Comparison of ENCODE assay signal across 1 cellular context in the genomic region with DNA sequence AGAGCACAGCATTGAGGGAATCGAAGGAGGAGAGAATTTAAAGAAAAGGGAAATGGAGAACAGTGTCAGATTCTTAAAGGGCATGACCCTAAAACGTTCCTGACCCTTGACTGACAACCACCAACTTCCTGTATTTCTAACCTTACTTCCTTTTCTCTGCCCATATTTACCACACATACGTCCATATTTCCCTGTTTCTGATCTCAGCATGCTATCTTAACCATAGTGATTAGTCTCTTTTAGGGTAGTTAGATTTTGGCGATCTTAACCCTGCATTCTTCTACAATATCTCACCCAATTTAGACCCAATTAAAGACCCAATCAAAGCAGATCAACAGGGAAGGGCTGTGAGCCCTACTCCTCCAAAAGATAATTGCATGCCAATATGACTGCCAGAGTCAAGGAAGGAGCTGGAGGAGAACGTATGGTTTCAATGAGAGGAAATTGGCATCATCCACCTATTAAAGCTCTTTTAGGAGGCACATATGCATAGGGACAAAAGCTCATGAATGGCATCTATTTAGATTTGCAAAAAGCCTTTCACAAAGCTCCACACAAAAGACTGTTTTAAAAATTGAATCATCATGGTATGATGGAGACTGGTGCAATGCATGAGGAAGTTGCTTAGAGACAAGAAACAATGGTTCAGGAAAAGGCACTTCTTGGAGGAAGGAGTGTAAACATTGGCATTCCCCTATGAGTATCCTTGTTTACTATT.
TF ChIP-seq lines count a peak whose summit lies in the region.

No MANE protein-coding gene starts in this region.

TF ChIP-seq in HepG2, 621 proteins besides CTCF, POLR2A, EP300 and RAD21 (continued from another document):
- TF ChIP-seq, protein P1, sequence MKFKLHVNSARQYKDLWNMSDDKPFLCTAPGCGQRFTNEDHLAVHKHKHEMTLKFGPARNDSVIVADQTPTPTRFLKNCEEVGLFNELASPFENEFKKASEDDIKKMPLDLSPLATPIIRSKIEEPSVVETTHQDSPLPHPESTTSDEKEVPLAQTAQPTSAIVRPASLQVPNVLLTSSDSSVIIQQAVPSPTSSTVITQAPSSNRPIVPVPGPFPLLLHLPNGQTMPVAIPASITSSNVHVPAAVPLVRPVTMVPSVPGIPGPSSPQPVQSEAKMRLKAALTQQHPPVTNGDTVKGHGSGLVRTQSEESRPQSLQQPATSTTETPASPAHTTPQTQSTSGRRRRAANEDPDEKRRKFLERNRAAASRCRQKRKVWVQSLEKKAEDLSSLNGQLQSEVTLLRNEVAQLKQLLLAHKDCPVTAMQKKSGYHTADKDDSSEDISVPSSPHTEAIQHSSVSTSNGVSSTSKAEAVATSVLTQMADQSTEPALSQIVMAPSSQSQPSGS (CRISPR knock-in tag; IDR thresholded peaks at IDR 0.05): no peak
- no peak for TF ChIP-seq SETDB1 (CRISPR knock-in tag; IDR thresholded peaks at IDR 0.05; ENCODE audit: borderline replicate concordance)
- no peak for TF ChIP-seq ZBTB7A (CRISPR knock-in tag; IDR thresholded peaks at IDR 0.05)
- no peak for TF ChIP-seq IRF9 (CRISPR knock-in tag; IDR thresholded peaks at IDR 0.05; ENCODE audit: borderline replicate concordance)
- no peak for TF ChIP-seq ZNF121 (CRISPR knock-in tag; IDR thresholded peaks at IDR 0.05)
- TF ChIP-seq, protein P2, sequence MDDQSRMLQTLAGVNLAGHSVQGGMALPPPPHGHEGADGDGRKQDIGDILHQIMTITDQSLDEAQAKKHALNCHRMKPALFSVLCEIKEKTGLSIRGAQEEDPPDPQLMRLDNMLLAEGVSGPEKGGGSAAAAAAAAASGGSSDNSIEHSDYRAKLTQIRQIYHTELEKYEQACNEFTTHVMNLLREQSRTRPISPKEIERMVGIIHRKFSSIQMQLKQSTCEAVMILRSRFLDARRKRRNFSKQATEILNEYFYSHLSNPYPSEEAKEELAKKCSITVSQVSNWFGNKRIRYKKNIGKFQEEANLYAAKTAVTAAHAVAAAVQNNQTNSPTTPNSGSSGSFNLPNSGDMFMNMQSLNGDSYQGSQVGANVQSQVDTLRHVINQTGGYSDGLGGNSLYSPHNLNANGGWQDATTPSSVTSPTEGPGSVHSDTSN (CRISPR knock-in tag; IDR thresholded peaks at IDR 0.05; ENCODE audit: borderline replicate concordance): no peak
- TF ChIP-seq PRMT3 (CRISPR knock-in tag; IDR thresholded peaks at IDR 0.05; ENCODE audit: borderline replicate concordance, low read depth): no peak
- TF ChIP-seq NCOA1 (CRISPR knock-in tag; IDR thresholded peaks at IDR 0.05): no peak
- TF ChIP-seq SIN3A (IDR thresholded peaks at IDR 0.05; ENCODE audit: borderline replicate concordance, low read depth, low read length): no peak
- TF ChIP-seq, protein P3, sequence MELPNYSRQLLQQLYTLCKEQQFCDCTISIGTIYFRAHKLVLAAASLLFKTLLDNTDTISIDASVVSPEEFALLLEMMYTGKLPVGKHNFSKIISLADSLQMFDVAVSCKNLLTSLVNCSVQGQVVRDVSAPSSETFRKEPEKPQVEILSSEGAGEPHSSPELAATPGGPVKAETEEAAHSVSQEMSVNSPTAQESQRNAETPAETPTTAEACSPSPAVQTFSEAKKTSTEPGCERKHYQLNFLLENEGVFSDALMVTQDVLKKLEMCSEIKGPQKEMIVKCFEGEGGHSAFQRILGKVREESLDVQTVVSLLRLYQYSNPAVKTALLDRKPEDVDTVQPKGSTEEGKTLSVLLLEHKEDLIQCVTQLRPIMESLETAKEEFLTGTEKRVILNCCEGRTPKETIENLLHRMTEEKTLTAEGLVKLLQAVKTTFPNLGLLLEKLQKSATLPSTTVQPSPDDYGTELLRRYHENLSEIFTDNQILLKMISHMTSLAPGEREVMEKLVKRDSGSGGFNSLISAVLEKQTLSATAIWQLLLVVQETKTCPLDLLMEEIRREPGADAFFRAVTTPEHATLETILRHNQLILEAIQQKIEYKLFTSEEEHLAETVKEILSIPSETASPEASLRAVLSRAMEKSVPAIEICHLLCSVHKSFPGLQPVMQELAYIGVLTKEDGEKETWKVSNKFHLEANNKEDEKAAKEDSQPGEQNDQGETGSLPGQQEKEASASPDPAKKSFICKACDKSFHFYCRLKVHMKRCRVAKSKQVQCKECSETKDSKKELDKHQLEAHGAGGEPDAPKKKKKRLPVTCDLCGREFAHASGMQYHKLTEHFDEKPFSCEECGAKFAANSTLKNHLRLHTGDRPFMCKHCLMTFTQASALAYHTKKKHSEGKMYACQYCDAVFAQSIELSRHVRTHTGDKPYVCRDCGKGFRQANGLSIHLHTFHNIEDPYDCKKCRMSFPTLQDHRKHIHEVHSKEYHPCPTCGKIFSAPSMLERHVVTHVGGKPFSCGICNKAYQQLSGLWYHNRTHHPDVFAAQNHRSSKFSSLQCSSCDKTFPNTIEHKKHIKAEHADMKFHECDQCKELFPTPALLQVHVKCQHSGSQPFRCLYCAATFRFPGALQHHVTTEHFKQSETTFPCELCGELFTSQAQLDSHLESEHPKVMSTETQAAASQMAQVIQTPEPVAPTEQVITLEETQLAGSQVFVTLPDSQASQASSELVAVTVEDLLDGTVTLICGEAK (IDR thresholded peaks at IDR 0.05): no peak
- TF ChIP-seq, protein P3 (CRISPR knock-in tag; IDR thresholded peaks at IDR 0.05): no peak
- TF ChIP-seq ZBTB7B (CRISPR knock-in tag; IDR thresholded peaks at IDR 0.05): no peak
- no peak for TF ChIP-seq SSRP1 (CRISPR knock-in tag; IDR thresholded peaks at IDR 0.05)
- TF ChIP-seq, protein P4, sequence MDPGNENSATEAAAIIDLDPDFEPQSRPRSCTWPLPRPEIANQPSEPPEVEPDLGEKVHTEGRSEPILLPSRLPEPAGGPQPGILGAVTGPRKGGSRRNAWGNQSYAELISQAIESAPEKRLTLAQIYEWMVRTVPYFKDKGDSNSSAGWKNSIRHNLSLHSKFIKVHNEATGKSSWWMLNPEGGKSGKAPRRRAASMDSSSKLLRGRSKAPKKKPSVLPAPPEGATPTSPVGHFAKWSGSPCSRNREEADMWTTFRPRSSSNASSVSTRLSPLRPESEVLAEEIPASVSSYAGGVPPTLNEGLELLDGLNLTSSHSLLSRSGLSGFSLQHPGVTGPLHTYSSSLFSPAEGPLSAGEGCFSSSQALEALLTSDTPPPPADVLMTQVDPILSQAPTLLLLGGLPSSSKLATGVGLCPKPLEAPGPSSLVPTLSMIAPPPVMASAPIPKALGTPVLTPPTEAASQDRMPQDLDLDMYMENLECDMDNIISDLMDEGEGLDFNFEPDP (CRISPR knock-in tag; conservative IDR thresholded peaks at IDR 0.05): no peak
- no peak for TF ChIP-seq TCF7 (IDR thresholded peaks at IDR 0.05; ENCODE audit: low read depth)
- TF ChIP-seq NR2F6 (IDR thresholded peaks at IDR 0.05): no peak
- TF ChIP-seq NR2F6 (CRISPR knock-in tag; IDR thresholded peaks at IDR 0.05): no peak
